In genomic region chr11:128662960-128663359, GRCh38 we compare ENCODE assay signal across 15 cellular contexts.
"Had no signal": no experiment of that assay in that cellular context is flagged by ENCODE, and none has a peak within 500 bp of the region (broad histone marks: within the 10 kb centered on the region; RNA-seq: fewer than 3 reads in every experiment).

No MANE protein-coding gene starts in this region.

- ATAC-seq: esophagus mucosa; mucosa of descending colon; natural killer cell treated with Interleukin-12 subunit alpha and Interleukin-12 subunit beta and Interleukin-15 and Interleukin-18, amount 100 ng/mL, for 72 hours had no signal

- H3K9me3 Mint-ChIP-seq: activated CD4-positive, alpha-beta T cell treated with anti-CD3 and anti-CD28 coated beads, Interleukin-2, amount 10 ng/mL, durations not matched to agents 7 days and 5 days; activated naive CD4-positive, alpha-beta T cell treated with anti-CD3 and anti-CD28 coated beads, Interleukin-2, amount 10 ng/mL, durations not matched to agents 7 days and 5 days; activated T-helper 2 cell treated with anti-CD3 and anti-CD28 coated beads, Interferon-gamma antibody, Interleukin-2, Interleukin-4, amounts not matched to agents 10 μg/mL and 5 μg/mL and 100 μg/mL, durations not matched to agents 14 hours and 24 hours and 36 hours; natural killer cell treated with Interleukin-12 subunit alpha and Interleukin-12 subunit beta and Interleukin-15 and Interleukin-18, amount 100 ng/mL, for 72 hours had no signal

- H3K36me3 ChIP-seq: cardiac muscle cell, sigmoid colon had no signal

- H3K4me3 Mint-ChIP-seq: activated CD4-positive, alpha-beta T cell treated with anti-CD3 and anti-CD28 coated beads, Interleukin-2, amount 10 ng/mL, durations not matched to agents 7 days and 5 days; activated naive CD4-positive, alpha-beta T cell treated with anti-CD3 and anti-CD28 coated beads, Interleukin-2, amount 10 ng/mL, durations not matched to agents 7 days and 5 days; natural killer cell treated with Interleukin-12 subunit alpha and Interleukin-12 subunit beta and Interleukin-15 and Interleukin-18, amount 100 ng/mL, for 72 hours had no signal

- H3K36me3 Mint-ChIP-seq: activated naive CD4-positive, alpha-beta T cell treated with anti-CD3 and anti-CD28 coated beads, Interleukin-2, amount 10 ng/mL, durations not matched to agents 7 days and 5 days; natural killer cell treated with Interleukin-12 subunit alpha and Interleukin-12 subunit beta and Interleukin-15 and Interleukin-18, amount 100 ng/mL, for 72 hours had no signal

- H3K4me3 ChIP-seq: cardiac muscle cell, mucosa of descending colon, sigmoid colon, testis had no signal

- H3K27me3 ChIP-seq: sigmoid colon, testis had no signal

- DNase-seq: activated CD4-positive, alpha-beta T cell treated with anti-CD3 and anti-CD28 coated beads, Interleukin-2, amount 10 ng/mL, durations not matched to agents 7 days and 5 days; activated CD4-positive, CD25-positive, alpha-beta regulatory T cell; activated CD8-positive, alpha-beta memory T cell treated with anti-CD3 and anti-CD28 coated beads for 24 hours; activated naive CD4-positive, alpha-beta T cell treated with anti-CD3 and anti-CD28 coated beads, Interleukin-2, amount 10 ng/mL, durations not matched to agents 7 days and 5 days; activated T-cell treated with anti-CD3 and anti-CD28 coated beads for 4 hours; mammary epithelial cell; mucosa of descending colon; sigmoid colon; stimulated activated CD4-positive, alpha-beta T cell treated with anti-CD3 and anti-CD28 coated beads, Interleukin-12 subunit alpha, Interleukin-12 subunit beta, amount 100 ng/mL, for 4 hours; stimulated activated naive CD4-positive, alpha-beta T cell treated with Interleukin-2 at 50 U/mL for 16 hours; testis had no signal

- H3K27ac Mint-ChIP-seq: activated CD4-positive, alpha-beta T cell treated with anti-CD3 and anti-CD28 coated beads, Interleukin-2, amount 10 ng/mL, durations not matched to agents 7 days and 5 days; activated naive CD4-positive, alpha-beta T cell treated with anti-CD3 and anti-CD28 coated beads, Interleukin-2, amount 10 ng/mL, durations not matched to agents 7 days and 5 days; activated T-helper 2 cell treated with anti-CD3 and anti-CD28 coated beads, Interferon-gamma antibody, Interleukin-2, Interleukin-4, amounts not matched to agents 10 μg/mL and 5 μg/mL and 100 μg/mL, durations not matched to agents 14 hours and 24 hours and 36 hours; natural killer cell treated with Interleukin-12 subunit alpha and Interleukin-12 subunit beta and Interleukin-15 and Interleukin-18, amount 100 ng/mL, for 72 hours had no signal

- H3K9me3 ChIP-seq: mucosa of descending colon, sigmoid colon, testis had no signal

- H3K27ac ChIP-seq: cardiac muscle cell, sigmoid colon, testis had no signal

- H3K4me1 ChIP-seq: testis had no signal
